Comparison of ENCODE assay signal across 1 cellular context in genomic region chr5:78511116-78511906, GRCh38.
TF ChIP-seq lines count a peak whose summit lies in the region.

No MANE protein-coding gene starts in this region.

TF ChIP-seq in SK-N-SH, 30 proteins besides CTCF, POLR2A, EP300 and RAD21 (continued from another document):
- TF ChIP-seq, protein P1, sequence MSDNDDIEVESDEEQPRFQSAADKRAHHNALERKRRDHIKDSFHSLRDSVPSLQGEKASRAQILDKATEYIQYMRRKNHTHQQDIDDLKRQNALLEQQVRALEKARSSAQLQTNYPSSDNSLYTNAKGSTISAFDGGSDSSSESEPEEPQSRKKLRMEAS (IDR thresholded peaks at IDR 0.05; ENCODE audit: low read depth) = no peak
- no peak for TF ChIP-seq TEAD4 (IDR thresholded peaks at IDR 0.05; ENCODE audit: borderline replicate concordance, insufficient read depth)
- TF ChIP-seq FOSL2 (IDR thresholded peaks at IDR 0.05; ENCODE audit: borderline replicate concordance, low read depth) = no peak
- TF ChIP-seq SIN3A (IDR thresholded peaks at IDR 0.05; ENCODE audit: borderline replicate concordance, low read depth, low read length) = no peak
- no peak for TF ChIP-seq RFX5 (IDR thresholded peaks at IDR 0.05; ENCODE audit: low read length)
- TF ChIP-seq NFIC (IDR thresholded peaks at IDR 0.05; ENCODE audit: borderline replicate concordance) = no peak
- TF ChIP-seq YY1 (IDR thresholded peaks at IDR 0.05; ENCODE audit: low read depth) = no peak
- TF ChIP-seq TCF12 (IDR thresholded peaks at IDR 0.05) = no peak
